Comparison of ENCODE assay signal across 13 cellular contexts in the genomic region with DNA sequence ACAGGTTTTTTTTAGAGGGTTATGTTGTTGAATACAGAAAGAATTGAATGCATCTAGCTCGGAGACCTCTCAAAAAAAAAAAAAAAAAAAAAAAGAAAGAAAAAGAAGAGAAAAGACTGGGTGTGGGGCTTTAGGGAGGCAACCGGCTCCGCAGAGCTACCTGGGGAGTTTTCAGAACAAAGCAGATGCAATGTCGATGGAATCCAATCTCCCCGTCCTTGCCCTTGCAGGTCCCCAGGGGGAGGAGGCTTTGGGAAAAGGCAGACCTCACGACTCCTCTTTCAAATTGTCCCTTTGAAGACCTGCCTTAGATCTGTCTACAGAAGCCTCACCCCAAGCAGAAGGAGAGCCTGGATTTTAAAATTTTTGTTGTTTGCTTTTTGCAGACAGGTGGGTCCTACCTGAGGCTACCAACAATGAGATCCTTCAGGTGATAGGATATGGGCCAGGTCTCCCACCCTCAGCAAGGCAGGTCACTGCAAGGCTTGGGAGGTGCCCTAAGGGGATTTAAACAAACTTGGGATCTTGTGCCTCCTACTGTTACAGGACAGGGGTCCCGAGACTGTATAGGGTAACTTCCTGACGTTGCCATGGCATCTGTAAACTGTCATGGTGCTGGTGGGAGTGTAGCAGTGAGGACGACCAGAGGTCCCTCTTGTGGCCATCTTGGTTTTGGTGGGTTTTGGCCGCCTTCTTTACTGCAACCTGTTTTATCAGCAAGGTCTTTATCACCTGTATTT.
A peak's percentile ranks its signal among the peaks of the same experiment; 100 is the strongest.
DNase-seq lines count a peak whose midpoint lies in the region; ATAC-seq and TF ChIP-seq lines count a peak whose summit lies in the region.
"Had no signal": no experiment of that assay in that cellular context is flagged by ENCODE, and none has a peak within 500 bp of the region (broad histone marks: within the 10 kb centered on the region; RNA-seq: fewer than 3 reads in every experiment).

No MANE protein-coding gene starts in this region.

- no peak overlapping the region for H3K4me2 ChIP-seq in Loucy (ENCODE audit: low read depth, low read length, poor library complexity, severe bottlenecking)

- no peak for TF ChIP-seq POLR2A in Peyer's patch (IDR thresholded peaks at IDR 0.05)

- DNase-seq in GM12865 (ENCODE audit: low read depth), result no peak
- DNase-seq in activated CD8-positive, alpha-beta memory T cell treated with anti-CD3 and anti-CD28 coated beads, Interleukin-2, amount 50 U/mL, for 4 hours, result peak; percentile 21
- DNase-seq in T-helper 1 cell, result no peak
- DNase-seq in Peyer's patch, result no peak
- DNase-seq: NCI-H526 treated with DMSO at 0.1 percent for 48 hours, occipital lobe, small intestine had no signal

- H3K4me1 ChIP-seq in Loucy (ENCODE audit: insufficient read depth, low read length, poor library complexity, severe bottlenecking) (no peaks in the 10 kb centered on the region), iPS-18a (ENCODE audit: control insufficient read depth, low read depth, low read length) (peaks cover 16% of the 10 kb centered on the region), Peyer's patch (no peaks in the 10 kb centered on the region)

- no peaks in the 10 kb centered on the region for H4K20me1 ChIP-seq in Loucy (ENCODE audit: insufficient read depth, low read length, poor library complexity, severe bottlenecking)

- no peak overlapping the region for H2AFZ ChIP-seq in Loucy (ENCODE audit: low read length)

- no peak for ATAC-seq in GM18502 (IDR thresholded peaks at IDR 0.05; ENCODE audit: poor library complexity, unreplicated experiment)
- no peak for ATAC-seq in GM18907 (IDR thresholded peaks at IDR 0.05; ENCODE audit: unreplicated experiment)

- H3K9ac ChIP-seq in Loucy (ENCODE audit: low read depth, low read length, poor library complexity, severe bottlenecking) (no peak overlapping the region), iPS-18a (ENCODE audit: low read length) (peak overlapping the region; percentile 26)

- H3K9me3 ChIP-seq in Loucy (ENCODE audit: insufficient read depth, low read depth, low read length) (no peaks in the 10 kb centered on the region), iPS-18a (ENCODE audit: control insufficient read depth, low read depth, low read length) (no peaks in the 10 kb centered on the region), Peyer's patch (no peaks in the 10 kb centered on the region)
- H3K9me3 ChIP-seq: thoracic aorta had no signal

- no peaks in the 10 kb centered on the region for H3K9me2 ChIP-seq in Loucy (replicated peaks; ENCODE audit: low read depth, low read length)

- H3K4me3 ChIP-seq in GM12865 (ENCODE audit: low read depth, low read length), result no peak overlapping the region
- H3K4me3 ChIP-seq in Loucy (ENCODE audit: low read length, poor library complexity, severe bottlenecking), result no peak overlapping the region
- peak overlapping the region; percentile 55 for H3K4me3 ChIP-seq in iPS-18a (ENCODE audit: low read length)
- H3K4me3 ChIP-seq in Peyer's patch, result no peak overlapping the region
- H3K4me3 ChIP-seq: thoracic aorta had no signal

- H3K79me2 ChIP-seq in Loucy (ENCODE audit: insufficient read depth, low read length), result no peaks in the 10 kb centered on the region

- TF ChIP-seq CTCF in GM12865 (IDR thresholded peaks at IDR 0.05; ENCODE audit: insufficient read depth, low read depth, low read length, missing control alignments) (peak; percentile 2), Loucy (conservative IDR thresholded peaks at IDR 0.05; ENCODE audit: low read length) (peak; percentile 31; the same call in 1 of the 2 replicates), Peyer's patch (IDR thresholded peaks at IDR 0.05) (no peak)

- H3K27ac ChIP-seq in iPS-18a (ENCODE audit: low read length) (no peak overlapping the region), Peyer's patch (no peak overlapping the region)
- H3K27ac ChIP-seq: C4-2B, thoracic aorta had no signal

- no peaks in the 10 kb centered on the region for H3F3A ChIP-seq in Loucy (ENCODE audit: low read depth)

- H3K27me3 ChIP-seq in Loucy (ENCODE audit: insufficient read depth, low read length, poor library complexity, severe bottlenecking) (no peaks in the 10 kb centered on the region), iPS-18a (ENCODE audit: control insufficient read depth, insufficient read depth, low read length) (peaks cover 3% of the 10 kb centered on the region), Peyer's patch (no peaks in the 10 kb centered on the region)

- H3K36me3 ChIP-seq in Loucy (ENCODE audit: insufficient read depth, low read length) (no peaks in the 10 kb centered on the region), iPS-18a (ENCODE audit: control insufficient read depth, low read depth, low read length) (no peaks in the 10 kb centered on the region), Peyer's patch (no peaks in the 10 kb centered on the region)
- H3K36me3 ChIP-seq: thoracic aorta had no signal

Comparison
In these comparisons a context has a peak if more than half of its experiments do, and no peak if none do; other contexts are left out.
1. CTCF ChIP-seq: peak in GM12865 (single experiment) and Loucy (single experiment); none in Peyer's patch (0 of 6).